29 cellular contexts compared by ENCODE assay signal in the genomic region with DNA sequence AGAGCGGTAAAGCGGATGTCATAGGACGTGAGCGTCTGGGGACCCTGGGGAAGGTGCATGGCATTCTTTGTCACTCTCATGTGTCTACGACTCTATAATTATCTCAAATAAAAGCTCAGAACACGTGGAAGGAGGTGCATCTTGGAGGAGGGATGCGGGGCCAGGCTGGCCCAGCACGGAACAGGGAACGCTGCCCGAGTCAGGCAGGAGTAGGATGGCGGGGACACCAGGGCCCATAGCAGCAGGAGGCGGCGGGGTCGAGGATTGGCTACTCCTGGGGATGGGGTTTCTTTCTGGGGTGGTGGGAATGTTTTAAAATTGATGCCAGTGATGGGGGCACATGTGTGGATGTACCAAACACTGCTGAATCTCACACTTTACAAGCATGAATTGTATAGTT. TPM values are rescaled to one million over a fixed set of nuclear protein-coding genes. Genes with fewer than 3 reads are reported as not detected.
"Had no signal": no experiment of that assay in that cellular context is flagged by ENCODE, and none has a peak within 500 bp of the region (broad histone marks: within the 10 kb centered on the region; RNA-seq: fewer than 3 reads in every experiment).

No MANE protein-coding gene starts in this region.

- H3K27ac ChIP-seq: ascending aorta, body of pancreas, KMS-11, SK-N-MC, VCaP had no signal

- H3K36me3 Mint-ChIP-seq: activated CD4-positive, alpha-beta memory T cell treated with anti-CD3 and anti-CD28 coated beads for 36 hours; activated naive CD4-positive, alpha-beta T cell treated with anti-CD3 and anti-CD28 coated beads, Interleukin-2, amount 50 U/mL, for 72 hours; T-cell had no signal

- DNase-seq: activated CD4-positive, alpha-beta memory T cell treated with anti-CD3 and anti-CD28 coated beads for 36 hours; activated CD4-positive, alpha-beta T cell treated with anti-CD3 and anti-CD28 coated beads, Interleukin-2, amount 10 ng/mL, durations not matched to agents 7 days and 5 days; activated CD4-positive, CD25-positive, alpha-beta regulatory T cell; activated CD8-positive, alpha-beta memory T cell treated with anti-CD3 and anti-CD28 coated beads for 24 hours; activated effector memory CD4-positive, alpha-beta T cell treated with anti-CD3 and anti-CD28 coated beads, Interleukin-2, amount 50 U/mL, for 16 hours; activated naive CD4-positive, alpha-beta T cell treated with Interleukin-2 at 50 U/mL for 16 hours; activated naive CD8-positive, alpha-beta T cell treated with anti-CD3 and anti-CD28 coated beads, Interleukin-2, amount 50 U/mL, for 24 hours; activated T-cell treated with anti-CD3 and anti-CD28 coated beads, Interleukin-2, amount 50 U/mL, for 4 hours; amniotic stem cell; body of pancreas; central memory CD4-positive, alpha-beta T cell; MG63; MV-4-11; NCI-H1092 treated with DMSO at 0.1 percent for 48 hours; NCI-H1417 treated with DMSO at 0.1 percent for 48 hours; NCI-H1694; NCI-H2029; NCI-H226; NCI-H526 treated with DMSO at 0.1 percent for 48 hours; T-cell; T-helper 2 cell; T1000 had no signal

- H3K4me1 Mint-ChIP-seq: activated CD4-positive, alpha-beta T cell treated with anti-CD3 and anti-CD28 coated beads, Interleukin-2, amount 10 ng/mL, durations not matched to agents 7 days and 5 days; activated naive CD8-positive, alpha-beta T cell treated with anti-CD3 and anti-CD28 coated beads, Interleukin-2, amount 50 U/mL, for 24 hours had no signal

- H3K36me3 ChIP-seq: ascending aorta, MG63 had no signal

- H3K9me3 ChIP-seq: ascending aorta, body of pancreas, MG63 had no signal

- H3K4me3 ChIP-seq: ascending aorta, body of pancreas, MG63, SK-N-MC had no signal

- H3K27ac Mint-ChIP-seq: activated CD4-positive, alpha-beta memory T cell treated with anti-CD3 and anti-CD28 coated beads for 36 hours; activated CD4-positive, alpha-beta T cell treated with anti-CD3 and anti-CD28 coated beads, Interleukin-2, amount 10 ng/mL, durations not matched to agents 7 days and 5 days; activated naive CD8-positive, alpha-beta T cell treated with anti-CD3 and anti-CD28 coated beads, Interleukin-2, amount 50 U/mL, for 24 hours; T-cell had no signal

- H3K4me3 Mint-ChIP-seq: activated CD4-positive, alpha-beta memory T cell treated with anti-CD3 and anti-CD28 coated beads for 36 hours; activated CD4-positive, alpha-beta T cell treated with anti-CD3 and anti-CD28 coated beads, Interleukin-2, amount 10 ng/mL, durations not matched to agents 7 days and 5 days; activated naive CD8-positive, alpha-beta T cell treated with anti-CD3 and anti-CD28 coated beads, Interleukin-2, amount 50 U/mL, for 24 hours; activated T-cell treated with anti-CD3 and anti-CD28 coated beads, Interleukin-2, amount 50 U/mL, for 4 hours; T-cell had no signal

- H3K27me3 ChIP-seq: ascending aorta, body of pancreas, MG63 had no signal

- H3K9me3 Mint-ChIP-seq: activated CD4-positive, alpha-beta memory T cell treated with anti-CD3 and anti-CD28 coated beads for 36 hours; activated CD4-positive, alpha-beta T cell treated with anti-CD3 and anti-CD28 coated beads, Interleukin-2, amount 10 ng/mL, durations not matched to agents 7 days and 5 days; activated naive CD4-positive, alpha-beta T cell treated with anti-CD3 and anti-CD28 coated beads, Interleukin-2, amount 50 U/mL, for 72 hours; activated naive CD8-positive, alpha-beta T cell treated with anti-CD3 and anti-CD28 coated beads, Interleukin-2, amount 50 U/mL, for 24 hours; activated T-cell treated with anti-CD3 and anti-CD28 coated beads, Interleukin-2, amount 50 U/mL, for 4 hours; T-cell had no signal

- ATAC-seq: activated naive CD4-positive, alpha-beta T cell treated with anti-CD3 and anti-CD28 coated beads, Interleukin-2, amount 50 U/mL, for 72 hours; activated naive CD8-positive, alpha-beta T cell treated with anti-CD3 and anti-CD28 coated beads, Interleukin-2, amount 50 U/mL, for 24 hours; activated T-cell treated with anti-CD3 and anti-CD28 coated beads, Interleukin-2, amount 50 U/mL, for 4 hours; body of pancreas; T-cell had no signal

RNA-seq across cellular contexts. Expression of a gene that starts 5.4 kb away (rescaled TPM):
- total RNA-seq: activated CD4-positive, alpha-beta memory T cell treated with anti-CD3 and anti-CD28 coated beads for 36 hours; activated CD4-positive, alpha-beta T cell treated with anti-CD3 and anti-CD28 coated beads, Interleukin-2, amount 10 ng/mL, durations not matched to agents 7 days and 5 days; activated naive CD4-positive, alpha-beta T cell treated with anti-CD3 and anti-CD28 coated beads, Interleukin-2, amount 50 U/mL, for 72 hours; activated T-cell treated with anti-CD3 and anti-CD28 coated beads, Interleukin-2, amount 50 U/mL, for 4 hours; NCI-H460; OCI-LY7 had no signal
